Comparison of ENCODE assay signal across 8 cellular contexts in the genomic region with DNA sequence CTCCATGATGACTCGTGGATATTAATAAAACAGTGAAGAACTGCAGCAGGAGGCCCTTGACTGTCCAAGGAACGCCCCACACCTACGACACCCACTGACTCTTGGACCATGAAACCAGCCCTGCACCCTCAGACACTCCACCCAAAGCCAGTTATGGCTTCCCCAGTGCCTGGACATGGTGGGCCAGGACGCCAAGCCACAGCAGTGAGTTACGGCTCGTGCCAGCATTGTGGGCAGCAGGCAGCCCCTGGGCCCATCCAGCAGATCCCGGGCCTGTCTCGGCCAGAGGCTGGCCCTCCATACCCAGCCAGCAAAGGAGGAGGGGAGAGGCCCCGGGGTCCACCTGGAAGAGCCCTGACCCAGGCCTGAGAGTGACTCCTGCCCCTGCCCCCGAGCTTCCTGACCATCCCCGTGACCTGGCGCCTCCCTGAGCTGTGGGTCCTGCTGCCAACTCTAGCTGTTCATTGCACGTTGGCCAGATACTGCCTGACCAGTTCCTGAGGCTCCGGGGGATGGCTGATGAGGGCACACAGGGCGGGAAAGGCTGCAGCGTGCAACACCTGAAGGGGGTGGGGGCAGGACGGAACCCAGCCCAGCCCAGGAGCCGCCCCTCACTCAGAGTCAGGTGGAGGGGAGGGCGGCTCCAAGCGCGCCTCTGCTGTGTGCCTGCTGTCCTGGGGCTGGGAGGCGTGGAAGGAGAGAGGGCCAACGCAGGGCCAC. TPM values are rescaled to one million over a fixed set of nuclear protein-coding genes. Genes with fewer than 3 reads are reported as not detected.
A peak's percentile ranks its signal among the peaks of the same experiment; 100 is the strongest.
DNase-seq lines count a peak whose midpoint lies in the region; ATAC-seq, FAIRE-seq and TF ChIP-seq lines count a peak whose summit lies in the region.
"Had no signal": no experiment of that assay in that cellular context is flagged by ENCODE, and none has a peak within 500 bp of the region (broad histone marks: within the 10 kb centered on the region; RNA-seq: fewer than 3 reads in every experiment).

No MANE protein-coding gene starts in this region.

- H3K79me1 ChIP-seq in H1 (ENCODE audit: low read depth, low read length), result no peaks in the 10 kb centered on the region

- H3K36me3 ChIP-seq in H1 (ENCODE audit: control insufficient read depth in 2 of 4, insufficient read depth in 4 of 4, low read length in 3 of 4) (no peaks in the 10 kb centered on the region), thoracic aorta (no peaks in the 10 kb centered on the region)

- peak overlapping the region; percentile 21 for H2BK120ac ChIP-seq in H1 (replicated peaks; ENCODE audit: low read depth, low read length)

- H3K4me3 ChIP-seq in LNCaP clone FGC (ENCODE audit: low read depth, low read length), result peak overlapping the region; percentile 51
- peak overlapping the region; percentile 33 to 66 (median 46); a peak in 5 of 8 replicates for H3K4me3 ChIP-seq in H1 (ENCODE audit: extremely low read depth in 1 of 4, insufficient read depth in 2 of 4, low read depth in 3 of 4, low read length in 4 of 4)
- H3K4me3 ChIP-seq in lower leg skin (ENCODE audit: low read depth, poor library complexity, severe bottlenecking), result peak overlapping the region; percentile 3
- H3K4me3 ChIP-seq in thoracic aorta, result peak overlapping the region; percentile 75
- H3K4me3 ChIP-seq: SK-N-MC had no signal

- no peak for FAIRE-seq in H1 (lab: Jason Lieb, UNC)

- peak overlapping the region; percentile 71; the same call in 1 of the 2 replicates for H3K18ac ChIP-seq in H1 (ENCODE audit: extremely low read depth, low read length)

- H3K14ac ChIP-seq in H1 (ENCODE audit: insufficient read length), result no peak overlapping the region

- TF ChIP-seq CTCF in LNCaP clone FGC (IDR thresholded peaks at IDR 0.05; ENCODE audit: control insufficient read depth, extremely low read depth, insufficient read depth) (no peak), H1 (IDR thresholded peaks at IDR 0.05; ENCODE audit: control extremely low read depth in 1 of 3, insufficient read depth in 1 of 3, low read depth in 1 of 3, low read length in 3 of 3) (no peak), lower leg skin (IDR thresholded peaks at IDR 0.05) (no peak), thoracic aorta (IDR thresholded peaks at IDR 0.05) (no peak)

- H3K27ac ChIP-seq in H1 (ENCODE audit: low read depth, low read length) (no peak overlapping the region), thoracic aorta (peak overlapping the region in 1 of 2 donors; percentile 72)
- H3K27ac ChIP-seq: SK-N-MC had no signal

- H3K4me2 ChIP-seq in H1 (ENCODE audit: insufficient read depth in 1 of 2, low read depth in 2 of 2, low read length in 2 of 2), result peak overlapping the region; percentile 68 to 85

- H2BK20ac ChIP-seq in H1 (ENCODE audit: low read length), result no peak overlapping the region

- intact Hi-C loops in lower leg skin (cut with DNase I; ENCODE audit: low total_unique reads), result no loop called here

- H3K9me3 ChIP-seq in H1 (ENCODE audit: insufficient read depth in 2 of 2, low read depth in 1 of 2, low read length in 1 of 2), result no peaks in the 10 kb centered on the region
- H3K9me3 ChIP-seq in thoracic aorta, result no peaks in the 10 kb centered on the region

- peak overlapping the region; percentile 95; the same call in 1 of the 2 replicates for H2AK5ac ChIP-seq in H1 (ENCODE audit: low read depth, low read length)

- H4K5ac ChIP-seq in H1 (ENCODE audit: insufficient read length, low read depth, low read length), result no peak overlapping the region

- ATAC-seq in thoracic aorta (ENCODE audit: insufficient number of reproducible peaks, low FRiP score, low read depth), result no peak
- ATAC-seq in HG03521 (IDR thresholded peaks at IDR 0.05; ENCODE audit: unreplicated experiment), result no peak
- ATAC-seq in GM19452 (IDR thresholded peaks at IDR 0.05; ENCODE audit: unreplicated experiment), result no peak

- no peak for TF ChIP-seq EP300 in H1 (IDR thresholded peaks at IDR 0.05; ENCODE audit: borderline replicate concordance in 1 of 2, low read depth in 2 of 2, low read length in 2 of 2)

- WGBS in H1 (ENCODE audit: extremely low coverage in 1 of 2, insufficient coverage in 1 of 2, insufficient read length in 1 of 2, insufficient replicate concordance in 2 of 2, low coverage in 1 of 2, low lambda C conversion rate in 2 of 2, missing lambda C conversion rate in 1 of 2), 2 experiments, result 46% methylated on average over 17 of the region's 23 CpGs; no CpG with 5 or more reads in 1 of the 2 experiments
- WGBS in lower leg skin, 2 donors, result 66 to 73% methylated on average over 19 to 22 of the region's 23 CpGs

- no peak overlapping the region for H2AFZ ChIP-seq in H1 (ENCODE audit: low read length)

- H3K9ac ChIP-seq in H1 (replicated peaks in 1 of 4; ENCODE audit: extremely low read depth in 1 of 4, low read depth in 3 of 4, low read length in 3 of 4), result no peak overlapping the region; a peak in 1 of 7 replicates

- peak in 1 of 2 experiments; percentile 38; a peak in 1 of 3 replicates for TF ChIP-seq POLR2A in H1 (IDR thresholded peaks at IDR 0.05; ENCODE audit: control extremely low read depth in 1 of 2, low read depth in 2 of 2, low read length in 2 of 2)
- TF ChIP-seq POLR2A in lower leg skin (IDR thresholded peaks at IDR 0.05), result no peak

- POLR2A ChIA-PET in H1 (lab: Charles Lee; ENCODE audit: partially characterized antibody), result interaction anchor here (0.6 to 2.2 kb wide), 8 partner anchors 8 to 281 kb away, joined by 3 to 9 read pairs (median 3); no protein-coding TSS in a partner anchor

- H3K79me2 ChIP-seq in H1 (ENCODE audit: control insufficient read depth in 1 of 2, insufficient read depth in 2 of 2, low read length in 2 of 2), result no peaks in the 10 kb centered on the region

- H2BK12ac ChIP-seq in H1 (ENCODE audit: low read depth, low read length), result peak overlapping the region; percentile 85; the same call in 1 of the 2 replicates

- H3K4me1 ChIP-seq in H1 (replicated peaks in 1 of 4; ENCODE audit: control insufficient read depth in 3 of 4, insufficient read depth in 4 of 4, low read length in 3 of 4), result peaks cover 0 to 25% (median 20%) of the 10 kb centered on the region in 4 experiments; a peak in 6 of 7 replicates
- H3K4me1 ChIP-seq in thoracic aorta (ENCODE audit: control insufficient read depth in 1 of 2, low read depth in 2 of 2), result peaks cover 7 to 22% of the 10 kb centered on the region in 2 donors

- peak overlapping the region; percentile 71 for H3K4ac ChIP-seq in H1 (replicated peaks; ENCODE audit: insufficient read length, low read depth, low read length)

- H2BK15ac ChIP-seq in H1 (ENCODE audit: low read length), result peak overlapping the region; percentile 99

- peak overlapping the region; percentile 81; the same call in 1 of the 2 replicates for H4K8ac ChIP-seq in H1 (ENCODE audit: extremely low read depth, insufficient read depth, low read length)

- peak; percentile 45 for DNase-seq in LNCaP clone FGC (ENCODE audit: low read depth)
- DNase-seq in H1 (ENCODE audit: low read depth in 1 of 2, low spot score in 2 of 2), result no peak
- no peak for DNase-seq in lower leg skin (ENCODE audit: low spot score in 2 of 2)
- DNase-seq in thoracic aorta (ENCODE audit: low spot score), result no peak
- DNase-seq in T1000 (lab: John Stamatoyannopoulos, UW), result no peak

- TF ChIP-seq RAD21 in H1 (IDR thresholded peaks at IDR 0.05 in 1 of 2, conservative IDR thresholded peaks at IDR 0.05 in 1 of 2; ENCODE audit: low read depth in 2 of 2, low read length in 2 of 2), result no peak

- peaks cover 6% of the 10 kb centered on the region; the same call in 1 of the 2 replicates for H3K23me2 ChIP-seq in H1 (ENCODE audit: low read depth, low read length)

- CTCF ChIA-PET in H1 (lab: Charles Lee; ENCODE audit: partially characterized antibody), result interaction anchor here (0.6 to 5.7 kb wide), 4 partner anchors 13 to 82 kb away, joined by 3 to 65 read pairs (median 3); no protein-coding TSS in a partner anchor

- H4K91ac ChIP-seq in H1 (replicated peaks; ENCODE audit: insufficient read length, low read length), result no peak overlapping the region

- peaks cover 0 to 7% of the 10 kb centered on the region in 2 experiments for H4K20me1 ChIP-seq in H1 (replicated peaks in 1 of 2; ENCODE audit: control insufficient read depth in 1 of 2, insufficient read depth in 2 of 2, low read length in 2 of 2)

- H3K56ac ChIP-seq in H1 (replicated peaks; ENCODE audit: insufficient read length, low read depth, low read length), result no peak overlapping the region

- no peak overlapping the region for H2BK5ac ChIP-seq in H1 (ENCODE audit: low read depth, low read length)

- H3K23ac ChIP-seq in H1 (ENCODE audit: insufficient read length), result no peak overlapping the region

- H3K27me3 ChIP-seq in H1 (replicated peaks in 1 of 4; ENCODE audit: control insufficient read depth in 3 of 4, extremely low read depth in 1 of 4, insufficient read depth in 3 of 4, low read length in 3 of 4) (peaks cover 0 to 4% (median 0%) of the 10 kb centered on the region in 4 experiments; a peak in 1 of 7 replicates), thoracic aorta (replicated peaks; ENCODE audit: insufficient read depth) (no peaks in the 10 kb centered on the region)

RNA-seq across cellular contexts. Expression of gene SLC49A3, which starts 0.8 kb away (rescaled TPM):
- total RNA-seq in H1 (2021; fragmentation: NEBNext Ultra II Directional; extraction: Animal tissue kit (Norgen Biotek cat#: 25700)), result 5.7 and 8.8 TPM in 2 replicates
- 5.0 and 6.7 TPM in 2 replicates for polyA plus RNA-seq in H1 (2011; rRNA removed)
- polyA plus RNA-seq in H1 (2011; cell fraction: cytosol; rRNA removed), result 5.4 TPM
- polyA plus RNA-seq in H1 (2011; cell fraction: nucleus; rRNA removed), result 16.0 TPM
- 2.3 to 6.0 TPM (median 5.7 TPM) in 4 replicates for polyA plus RNA-seq in H1 (2012, experiment 1 of 2)
- polyA plus RNA-seq in H1 (2012, experiment 2 of 2), result 3.0 TPM
- 2.3 TPM for polyA plus RNA-seq in H1 (2013, experiment 1 of 2)
- 1.9 TPM for polyA plus RNA-seq in H1 (2013, experiment 2 of 2)
- polyA minus RNA-seq in H1 (2011; rRNA and poly(A)+ RNA removed), result 0.98 and 2.7 TPM in 2 replicates
- polyA minus RNA-seq in H1 (2011; cell fraction: cytosol; rRNA and poly(A)+ RNA removed), result 2.9 TPM
- 9.7 TPM for polyA minus RNA-seq in H1 (2011; cell fraction: nucleus; rRNA and poly(A)+ RNA removed)
- 10 to 100 TPM; 16.8 to 33.8 (median 22.7) TPM for total RNA-seq in lower leg skin
- 10 to 100 TPM in 1 of 2 donors, 1 to 10 TPM in 1; 9.1 to 26.0 TPM for total RNA-seq in thoracic aorta

RNA-seq across cellular contexts. Expression of gene MYL5, which starts 13.8 kb away (rescaled TPM):
- 5.5 and 5.7 TPM in 2 replicates for total RNA-seq in H1 (2021; fragmentation: NEBNext Ultra II Directional; extraction: Animal tissue kit (Norgen Biotek cat#: 25700))
- polyA plus RNA-seq in H1 (2011; rRNA removed), result 6.3 and 6.8 TPM in 2 replicates
- 7.7 TPM for polyA plus RNA-seq in H1 (2011; cell fraction: cytosol; rRNA removed)
- polyA plus RNA-seq in H1 (2011; cell fraction: nucleus; rRNA removed), result 40.3 TPM
- 11.6 to 13.5 TPM (median 12.6 TPM) in 4 replicates for polyA plus RNA-seq in H1 (2012, experiment 1 of 2)
- 3.7 TPM for polyA plus RNA-seq in H1 (2012, experiment 2 of 2)
- 4.6 TPM for polyA plus RNA-seq in H1 (2013, experiment 1 of 2)
- polyA plus RNA-seq in H1 (2013, experiment 2 of 2), result 3.5 TPM
- 2.5 and 6.8 TPM in 2 replicates for polyA minus RNA-seq in H1 (2011; rRNA and poly(A)+ RNA removed)
- polyA minus RNA-seq in H1 (2011; cell fraction: cytosol; rRNA and poly(A)+ RNA removed), result 6.9 TPM
- 19.0 TPM for polyA minus RNA-seq in H1 (2011; cell fraction: nucleus; rRNA and poly(A)+ RNA removed)
- total RNA-seq in lower leg skin (10 to 100 TPM in 1 of 4 donors, 1 to 10 TPM in 3; 7.2 to 31.4 (median 7.7) TPM), thoracic aorta (1 to 10 TPM; 3.8 to 4.9 TPM)

RNA-seq across cellular contexts. Expression of gene ATP5ME, which starts 14.1 kb away (rescaled TPM):
- total RNA-seq in H1 (2021; fragmentation: NEBNext Ultra II Directional; extraction: Animal tissue kit (Norgen Biotek cat#: 25700)), result 375 and 413 TPM in 2 replicates
- 450 and 538 TPM in 2 replicates for polyA plus RNA-seq in H1 (2011; rRNA removed)
- polyA plus RNA-seq in H1 (2011; cell fraction: cytosol; rRNA removed), result 736 TPM
- polyA plus RNA-seq in H1 (2011; cell fraction: nucleus; rRNA removed), result 398 TPM
- polyA plus RNA-seq in H1 (2012, experiment 1 of 2), result 972 to 1,582 TPM (median 1,208 TPM) in 4 replicates
- 606 TPM for polyA plus RNA-seq in H1 (2012, experiment 2 of 2)
- polyA plus RNA-seq in H1 (2013, experiment 1 of 2), result 1,182 TPM
- 1,303 TPM for polyA plus RNA-seq in H1 (2013, experiment 2 of 2)
- polyA minus RNA-seq in H1 (2011; rRNA and poly(A)+ RNA removed), result 143 and 154 TPM in 2 replicates
- polyA minus RNA-seq in H1 (2011; cell fraction: cytosol; rRNA and poly(A)+ RNA removed), result 98.1 TPM
- polyA minus RNA-seq in H1 (2011; cell fraction: nucleus; rRNA and poly(A)+ RNA removed), result 109 TPM
- total RNA-seq in lower leg skin (100 to 1,000 TPM in 3 of 4 donors, 10 to 100 TPM in 1; 38.2 to 172 (median 140) TPM), thoracic aorta (10 to 100 TPM; 21.0 to 51.6 TPM)

RNA-seq across cellular contexts. Expression of gene PCGF3, which starts 17.5 kb away (rescaled TPM):
- 49.7 and 52.9 TPM in 2 replicates for total RNA-seq in H1 (2021; fragmentation: NEBNext Ultra II Directional; extraction: Animal tissue kit (Norgen Biotek cat#: 25700))
- 52.7 and 67.4 TPM in 2 replicates for polyA plus RNA-seq in H1 (2011; rRNA removed)
- 59.3 TPM for polyA plus RNA-seq in H1 (2011; cell fraction: cytosol; rRNA removed)
- polyA plus RNA-seq in H1 (2011; cell fraction: nucleus; rRNA removed), result 236 TPM
- polyA plus RNA-seq in H1 (2012, experiment 1 of 2), result 39.7 to 58.4 TPM (median 51.5 TPM) in 4 replicates
- polyA plus RNA-seq in H1 (2012, experiment 2 of 2), result 19.5 TPM
- polyA plus RNA-seq in H1 (2013, experiment 1 of 2), result 37.7 TPM
- 33.4 TPM for polyA plus RNA-seq in H1 (2013, experiment 2 of 2)
- 41.1 and 51.6 TPM in 2 replicates for polyA minus RNA-seq in H1 (2011; rRNA and poly(A)+ RNA removed)
- 50.2 TPM for polyA minus RNA-seq in H1 (2011; cell fraction: cytosol; rRNA and poly(A)+ RNA removed)
- 73.3 TPM for polyA minus RNA-seq in H1 (2011; cell fraction: nucleus; rRNA and poly(A)+ RNA removed)
- total RNA-seq in lower leg skin, result 100 to 1,000 TPM in 1 of 4 donors, 10 to 100 TPM in 3; 55.2 to 102 (median 72.3) TPM
- total RNA-seq in thoracic aorta, result 10 to 100 TPM; 50.4 to 83.2 TPM

Comparison
In these comparisons a context has a peak if more than half of its experiments do, and no peak if none do; other contexts are left out.
1. H3K4me3 ChIP-seq: peak in every context shown above with its lines; median percentile 75 in thoracic aorta; 51 in LNCaP clone FGC; 46 in H1; 3 in lower leg skin.